ENCODE assay signal across 11 cellular contexts in genomic region chr6:157755752-157756411, GRCh38.
DNase-seq lines count a peak whose midpoint lies in the region; ATAC-seq and TF ChIP-seq lines count a peak whose summit lies in the region.
"Had no signal": no experiment of that assay in that cellular context is flagged by ENCODE, and none has a peak within 500 bp of the region (broad histone marks: within the 10 kb centered on the region; RNA-seq: fewer than 3 reads in every experiment).

No MANE protein-coding gene starts in this region.

- no peak overlapping the region for H2BK15ac ChIP-seq in mesenchymal stem cell (ENCODE audit: low read depth, poor library complexity, severe bottlenecking)

- no peak overlapping the region for H2AK5ac ChIP-seq in mesenchymal stem cell (ENCODE audit: low read length, severe bottlenecking)

- no peak overlapping the region for H2AFZ ChIP-seq in mesenchymal stem cell (ENCODE audit: low read depth, low read length)

- H3K27me3 ChIP-seq in mesenchymal stem cell (ENCODE audit: control insufficient read depth in 1 of 2, insufficient read depth in 1 of 2, low read length in 2 of 2) (no peaks in the 10 kb centered on the region), left ventricle myocardium inferior (ENCODE audit: low read depth) (no peaks in the 10 kb centered on the region)
- H3K27me3 ChIP-seq: Peyer's patch, tibial nerve had no signal

- H3K18ac ChIP-seq in mesenchymal stem cell (ENCODE audit: low read depth in 1 of 2, low read length in 2 of 2), result no peak overlapping the region

- H2BK120ac ChIP-seq in mesenchymal stem cell (ENCODE audit: low read depth, low read length), result no peak overlapping the region

- H3K79me1 ChIP-seq in mesenchymal stem cell (replicated peaks; ENCODE audit: low read length, poor library complexity, severe bottlenecking), result no peaks in the 10 kb centered on the region

- 90% methylated on average over 3 of the region's 3 CpGs for WGBS in mesenchymal stem cell

- TF ChIP-seq CTCF in left ventricle myocardium inferior (IDR thresholded peaks at IDR 0.05; ENCODE audit: borderline replicate concordance), result no peak

- no peak overlapping the region for H2BK5ac ChIP-seq in mesenchymal stem cell (ENCODE audit: low read depth, low read length, poor library complexity, severe bottlenecking)

- H3K4me3 ChIP-seq in mesenchymal stem cell (ENCODE audit: insufficient read depth in 1 of 2, low read depth in 1 of 2, low read length in 2 of 2) (no peak overlapping the region), left ventricle myocardium inferior (no peak overlapping the region)
- H3K4me3 ChIP-seq: lung, Peyer's patch, tibial nerve had no signal

- ATAC-seq in GM19452 (IDR thresholded peaks at IDR 0.05; ENCODE audit: unreplicated experiment) (no peak), GM21390 (IDR thresholded peaks at IDR 0.05; ENCODE audit: unreplicated experiment) (no peak)

- no peak overlapping the region for H3K4ac ChIP-seq in mesenchymal stem cell (ENCODE audit: low read depth in 1 of 2, low read length in 2 of 2)

- H3K4me1 ChIP-seq in mesenchymal stem cell (ENCODE audit: control insufficient read depth, insufficient read depth, low read depth, low read length) (peaks cover 21% of the 10 kb centered on the region), left ventricle myocardium inferior (peaks cover 25% of the 10 kb centered on the region)

- DNase-seq in activated CD4-positive, CD25-positive, alpha-beta regulatory T cell treated with anti-CD3 and anti-CD28 coated beads, Interleukin-2, amount 50 U/mL, for 16 hours (ENCODE audit: low read depth, low spot score), result peak; percentile 35
- no peak for DNase-seq in activated CD4-positive, CD25-positive, alpha-beta regulatory T cell (lab: John Stamatoyannopoulos, UW)
- DNase-seq in activated T-cell treated with anti-CD3 and anti-CD28 coated beads for 24 hours (ENCODE audit: low read depth) (peak; percentile 71), mesenchymal stem cell (no peak), left ventricle myocardium inferior (no peak)
- peak; percentile 76 for DNase-seq in stimulated activated naive CD4-positive, alpha-beta T cell treated with Interleukin-2 at 50 U/mL for 16 hours (lab: John Stamatoyannopoulos, UW)

- no peak overlapping the region for H4K91ac ChIP-seq in mesenchymal stem cell (ENCODE audit: low read length)

- H2BK12ac ChIP-seq in mesenchymal stem cell (ENCODE audit: low read length in 2 of 2), result no peak overlapping the region

- H3K4me2 ChIP-seq in mesenchymal stem cell (ENCODE audit: low read length, poor library complexity, severe bottlenecking), result no peak overlapping the region

- no peak overlapping the region for H3K27ac ChIP-seq in mesenchymal stem cell (ENCODE audit: low read length, poor library complexity, severe bottlenecking)
- H3K27ac ChIP-seq in left ventricle myocardium inferior (replicated peaks), result no peak overlapping the region

- intact Hi-C loops in left ventricle myocardium inferior (cut with micrococcal nuclease), result loop anchor here (5.0 to 10.0 kb wide), 2 partner anchors 81 to 116 kb away; no protein-coding TSS in a partner anchor

- no peak overlapping the region for H3K14ac ChIP-seq in mesenchymal stem cell (ENCODE audit: low read length in 2 of 2)

- H3K9me3 ChIP-seq in mesenchymal stem cell (ENCODE audit: control insufficient read depth, low read length) (no peaks in the 10 kb centered on the region), left ventricle myocardium inferior (replicated peaks) (peaks cover 4% of the 10 kb centered on the region)
- H3K9me3 ChIP-seq: Peyer's patch, tibial nerve had no signal

- H3K23ac ChIP-seq in mesenchymal stem cell (ENCODE audit: low read length in 2 of 2), result no peak overlapping the region

- peak overlapping the region; percentile 58 for H3K9ac ChIP-seq in mesenchymal stem cell (ENCODE audit: low read length)

- no peak overlapping the region for H4K8ac ChIP-seq in mesenchymal stem cell (ENCODE audit: low read length)

- peaks cover 0 to 3% of the 10 kb centered on the region in 2 experiments for H3K36me3 ChIP-seq in mesenchymal stem cell (ENCODE audit: control insufficient read depth in 1 of 2, insufficient read depth in 2 of 2, low read depth in 1 of 2, low read length in 2 of 2)
- H3K36me3 ChIP-seq in left ventricle myocardium inferior, result no peaks in the 10 kb centered on the region
- H3K36me3 ChIP-seq: Peyer's patch, tibial nerve had no signal

Comparison
In these comparisons a context has a peak if more than half of its experiments do, and no peak if none do; other contexts are left out.
1. DNase-seq: peak in activated CD4-positive, CD25-positive, alpha-beta regulatory T cell treated with anti-CD3 and anti-CD28 coated beads, Interleukin-2, amount 50 U/mL, for 16 hours (single experiment), activated T-cell treated with anti-CD3 and anti-CD28 coated beads for 24 hours (single experiment) and stimulated activated naive CD4-positive, alpha-beta T cell treated with Interleukin-2 at 50 U/mL for 16 hours (single experiment); none in activated CD4-positive, CD25-positive, alpha-beta regulatory T cell (0 of 4), mesenchymal stem cell (single experiment) and left ventricle myocardium inferior (single experiment).